Comparison of ENCODE assay signal across 16 cellular contexts in the genomic region with DNA sequence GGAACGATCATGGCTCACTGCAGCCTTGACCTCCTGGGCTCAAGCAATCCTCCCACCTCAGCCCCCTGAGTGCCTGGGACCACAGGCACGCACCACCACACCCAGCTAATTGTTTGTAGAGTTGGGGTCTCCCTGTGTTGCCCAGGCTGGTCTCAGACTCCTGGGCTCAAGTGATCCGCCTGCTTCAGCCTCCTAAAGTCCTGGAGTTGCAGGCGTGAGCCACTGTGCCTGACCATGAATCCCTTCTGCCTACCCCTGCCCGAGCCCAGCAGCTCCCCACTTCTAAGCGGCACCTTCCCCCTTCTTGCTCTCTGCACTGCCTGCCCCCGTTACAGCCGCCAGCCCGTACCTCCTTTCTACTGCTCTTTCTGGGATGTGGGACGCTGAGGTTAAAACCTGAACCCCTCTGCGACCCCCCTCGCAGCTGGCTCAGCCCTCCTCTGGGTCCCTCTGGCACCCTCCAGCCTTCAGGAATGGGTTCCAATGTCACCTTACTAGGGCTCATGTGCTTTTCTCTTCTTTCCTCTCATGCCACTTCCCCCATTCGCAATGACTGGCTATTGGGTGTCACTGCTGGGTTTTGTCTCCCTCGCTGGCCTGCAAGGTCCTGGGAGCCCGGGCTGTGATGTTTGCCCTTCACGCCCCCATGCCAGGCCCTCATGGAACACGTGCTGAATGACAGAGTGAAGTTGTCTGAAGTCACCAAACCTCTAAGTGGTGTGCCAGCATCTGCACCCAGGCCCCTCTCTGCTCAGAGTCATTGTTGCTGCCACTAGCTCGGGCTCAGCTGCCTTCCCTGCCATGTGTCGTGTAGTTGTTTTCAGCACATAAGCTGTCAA.
DNase-seq lines count a peak whose midpoint lies in the region; ATAC-seq, FAIRE-seq and TF ChIP-seq lines count a peak whose summit lies in the region.
"Had no signal": no experiment of that assay in that cellular context is flagged by ENCODE, and none has a peak within 500 bp of the region (broad histone marks: within the 10 kb centered on the region; RNA-seq: fewer than 3 reads in every experiment).

No MANE protein-coding gene starts in this region.

- no peak for TF ChIP-seq RAD21 in HepG2 (CRISPR knock-in tag; IDR thresholded peaks at IDR 0.05)

- no peaks in the 10 kb centered on the region for H3K9me2 ChIP-seq in OCI-LY7 (ENCODE audit: insufficient read depth, low read length)

- no peak for TF ChIP-seq POLR2A in right lobe of liver (IDR thresholded peaks at IDR 0.05)
- no peak for TF ChIP-seq POLR2A in HepG2 (IDR thresholded peaks at IDR 0.05; ENCODE audit: insufficient read depth in 1 of 2, low read depth in 2 of 2, low read length in 2 of 2)

- H3K27ac ChIP-seq in right lobe of liver (no peak overlapping the region), HepG2 (ENCODE audit: extremely low read length, insufficient read depth, low read length) (no peak overlapping the region), neuronal stem cell (replicated peaks; ENCODE audit: low read length) (no peak overlapping the region), OCI-LY7 (ENCODE audit: low read depth, low read length, poor library complexity, severe bottlenecking) (no peak overlapping the region)
- H3K27ac ChIP-seq: SJCRH30 had no signal

- no peaks in the 10 kb centered on the region for H3K9me3 Mint-ChIP-seq in chondrocyte (ENCODE audit: low read depth)
- H3K9me3 Mint-ChIP-seq: CD4-positive, CD25-positive, alpha-beta regulatory T cell had no signal

- H3K4me1 Mint-ChIP-seq in chondrocyte (ENCODE audit: low read depth), result no peaks in the 10 kb centered on the region
- H3K4me1 Mint-ChIP-seq: CD4-positive, CD25-positive, alpha-beta regulatory T cell had no signal

- H3K9me3 ChIP-seq in right lobe of liver, result no peaks in the 10 kb centered on the region
- no peaks in the 10 kb centered on the region for H3K9me3 ChIP-seq in HepG2 (ENCODE audit: low read length)
- H3K9me3 ChIP-seq in neuronal stem cell (replicated peaks in 1 of 2; ENCODE audit: control insufficient read depth in 2 of 2, insufficient read depth in 1 of 2, low read depth in 1 of 2, low read length in 2 of 2), result no peaks in the 10 kb centered on the region
- H3K9me3 ChIP-seq in OCI-LY7 (ENCODE audit: low read length), result no peaks in the 10 kb centered on the region
- H3K9me3 ChIP-seq: BE2C, SJCRH30 had no signal

- peak overlapping the region; percentile 66 for H3K23ac ChIP-seq in neuronal stem cell (ENCODE audit: low read depth, low read length, poor library complexity)

- POLR2A ChIA-PET in HepG2 (lab: Yijun Ruan, JAX), result no interaction called here
- POLR2A ChIA-PET in OCI-LY7 (lab: Charles Lee), result no interaction called here

- peaks cover 16% of the 10 kb centered on the region for H3K27me3 Mint-ChIP-seq in chondrocyte (ENCODE audit: low read depth)
- H3K27me3 Mint-ChIP-seq: CD4-positive, CD25-positive, alpha-beta regulatory T cell had no signal

- in situ Hi-C loops in HepG2 (cut with HindIII; ENCODE audit: extremely low pct_ligation_motif_present, low pct_unique_long_range_greater_than_20kb), result no loop called here

- H3K4me1 ChIP-seq in right lobe of liver (peaks cover 0 to 4% (median 0%) of the 10 kb centered on the region in 4 donors), HepG2 (ENCODE audit: insufficient read depth, low read length) (no peaks in the 10 kb centered on the region), neuronal stem cell (ENCODE audit: control insufficient read depth in 2 of 2, insufficient read depth in 1 of 2, low read depth in 1 of 2, low read length in 2 of 2) (peaks cover 0 to 2% of the 10 kb centered on the region in 2 donors), OCI-LY7 (ENCODE audit: insufficient read depth, low read length, poor library complexity, severe bottlenecking) (no peaks in the 10 kb centered on the region)
- H3K4me1 ChIP-seq: BE2C, SJCRH30 had no signal

- H2BK15ac ChIP-seq in neuronal stem cell (ENCODE audit: low read length), result peak overlapping the region; percentile 65

- H3K79me1 ChIP-seq in neuronal stem cell (ENCODE audit: low read depth, low read length), result no peaks in the 10 kb centered on the region

- ATAC-seq in right lobe of liver, result no peak
- ATAC-seq in HepG2, result no peak
- no peak for ATAC-seq in GM21576 (IDR thresholded peaks at IDR 0.05; ENCODE audit: unreplicated experiment)
- ATAC-seq: Panc1 had no signal

- H4K91ac ChIP-seq in neuronal stem cell (ENCODE audit: low read depth, low read length, poor library complexity), result no peak overlapping the region

- CTCF ChIA-PET in HepG2 (lab: Yijun Ruan, JAX; ENCODE audit: low intra/inter-chr PET ratio, low total read pairs), result no interaction called here
- CTCF ChIA-PET in OCI-LY7 (lab: Charles Lee; ENCODE audit: unreplicated experiment), result interaction anchor here (0.6 kb wide), 1 partner anchor 398 kb away, joined by 3 read pairs; no protein-coding TSS in a partner anchor

- intact Hi-C loops in right lobe of liver (cut with DNase I) (no loop called here), HepG2 (cut with micrococcal nuclease; ENCODE audit: unreplicated experiment) (no loop called here), OCI-LY7 (cut with micrococcal nuclease; ENCODE audit: unreplicated experiment) (no loop called here)

- H4K20me1 ChIP-seq in HepG2 (ENCODE audit: insufficient read depth, low read length), result no peaks in the 10 kb centered on the region
- H4K20me1 ChIP-seq in OCI-LY7 (ENCODE audit: insufficient read depth, low read length), result no peaks in the 10 kb centered on the region

- 78% methylated on average over 6 of the region's 19 CpGs for WGBS in right lobe of liver (ENCODE audit: insufficient coverage, low coverage, low lambda C conversion rate, missing lambda C conversion rate)
- WGBS in HepG2 (ENCODE audit: low lambda C conversion rate), result 37% methylated on average over 16 of the region's 19 CpGs
- no CpG with 5 or more reads among the region's 19 CpGs for WGBS in neuronal stem cell (ENCODE audit: extremely low coverage in 2 of 2, insufficient read length in 2 of 2, insufficient replicate concordance in 1 of 2), 2 donors

- H3K4me3 Mint-ChIP-seq in chondrocyte (ENCODE audit: unreplicated experiment), result no peak overlapping the region
- H3K4me3 Mint-ChIP-seq: CD4-positive, CD25-positive, alpha-beta regulatory T cell had no signal

- H3K4me2 ChIP-seq in HepG2 (ENCODE audit: low read depth, low read length), result no peak overlapping the region
- H3K4me2 ChIP-seq in neuronal stem cell (ENCODE audit: insufficient read depth, low read length, poor library complexity, severe bottlenecking), result no peak overlapping the region
- H3K4me2 ChIP-seq in OCI-LY7 (ENCODE audit: low read length), result no peak overlapping the region

- H3K36me3 ChIP-seq in right lobe of liver, result no peaks in the 10 kb centered on the region
- H3K36me3 ChIP-seq in HepG2 (replicated peaks in 1 of 2; ENCODE audit: control insufficient read depth in 1 of 2, insufficient read depth in 2 of 2, low read length in 2 of 2), result no peaks in the 10 kb centered on the region
- H3K36me3 ChIP-seq in neuronal stem cell (replicated peaks in 1 of 2; ENCODE audit: control insufficient read depth in 2 of 2, insufficient read depth in 2 of 2, low read length in 2 of 2), result no peaks in the 10 kb centered on the region
- no peaks in the 10 kb centered on the region for H3K36me3 ChIP-seq in OCI-LY7 (ENCODE audit: insufficient read depth, low read length)
- H3K36me3 ChIP-seq: BE2C, SJCRH30 had no signal

- TF ChIP-seq EP300 in HepG2 (IDR thresholded peaks at IDR 0.05; ENCODE audit: low read depth in 2 of 2, low read length in 2 of 2) (no peak), HepG2 (CRISPR knock-in tag; IDR thresholded peaks at IDR 0.05; ENCODE audit: borderline replicate concordance) (no peak)

- H2BK12ac ChIP-seq in neuronal stem cell (ENCODE audit: low read length), result peak overlapping the region; percentile 64

- H3K36me3 Mint-ChIP-seq in chondrocyte (ENCODE audit: low read depth), result no peaks in the 10 kb centered on the region
- H3K36me3 Mint-ChIP-seq: CD4-positive, CD25-positive, alpha-beta regulatory T cell had no signal

- H3K4me3 ChIP-seq in right lobe of liver (no peak overlapping the region), HepG2 (replicated peaks in 1 of 3; ENCODE audit: insufficient read depth in 1 of 3, low read depth in 2 of 3, low read length in 3 of 3) (no peak overlapping the region), neuronal stem cell (ENCODE audit: low read length in 2 of 2) (no peak overlapping the region), OCI-LY7 (ENCODE audit: low read depth, low read length, poor library complexity, severe bottlenecking) (no peak overlapping the region)
- H3K4me3 ChIP-seq: SJCRH30 had no signal

- DNase-seq in right lobe of liver, result peak in 2 of 3 donors; percentile 24 to 39
- no peak for DNase-seq in HepG2 (ENCODE audit: low spot score)
- peak; percentile 52 for DNase-seq in chondrocyte (ENCODE audit: low spot score)
- no peak for DNase-seq in neuronal stem cell (ENCODE audit: low spot score)
- DNase-seq in OCI-LY7 (ENCODE audit: low spot score), result no peak
- no peak for DNase-seq in NCI-H1694 (lab: John Stamatoyannopoulos, UW)
- DNase-seq: BE2C; CD4-positive, CD25-positive, alpha-beta regulatory T cell; Kasumi-1; NCI-H1694 treated with DMSO at 0.1 percent for 48 hours; NCI-H446 treated with DMSO at 0.1 percent for 48 hours; NK-92 treated with Interleukin-12 subunit alpha and Interleukin-12 subunit beta, amount 100 ng/mL, for 24 hours; SJCRH30 had no signal

- H3K9ac ChIP-seq in HepG2 (ENCODE audit: insufficient read depth, low read depth, low read length), result no peak overlapping the region
- peak overlapping the region; percentile 36 for H3K9ac ChIP-seq in neuronal stem cell (ENCODE audit: low read depth, low read length, poor library complexity)

- H2BK120ac ChIP-seq in neuronal stem cell (ENCODE audit: low read depth, low read length), result peak overlapping the region; percentile 63

- no peak overlapping the region for H3K27ac Mint-ChIP-seq in chondrocyte (ENCODE audit: unreplicated experiment)

- H3K79me2 ChIP-seq in HepG2 (ENCODE audit: insufficient read depth, low read length), result no peaks in the 10 kb centered on the region
- no peaks in the 10 kb centered on the region for H3K79me2 ChIP-seq in OCI-LY7 (ENCODE audit: insufficient read depth, low read depth, low read length)

- no peak overlapping the region for H2BK5ac ChIP-seq in neuronal stem cell (ENCODE audit: low read length)

- H3K14ac ChIP-seq in neuronal stem cell (ENCODE audit: low read length), result peak overlapping the region; percentile 39

- H2AFZ ChIP-seq in HepG2 (ENCODE audit: low read length) (no peak overlapping the region), neuronal stem cell (ENCODE audit: low read length) (no peak overlapping the region), OCI-LY7 (ENCODE audit: low read length) (no peak overlapping the region)

- H3K27me3 ChIP-seq in right lobe of liver, result no peaks in the 10 kb centered on the region
- H3K27me3 ChIP-seq in HepG2 (ENCODE audit: control insufficient read depth in 1 of 2, insufficient read depth in 2 of 2, low read length in 2 of 2), result peaks cover 4 to 50% of the 10 kb centered on the region in 2 experiments; a peak in 3 of 5 replicates
- H3K27me3 ChIP-seq in neuronal stem cell (ENCODE audit: control insufficient read depth in 3 of 3, insufficient read depth in 3 of 3, low read depth in 1 of 3, low read length in 3 of 3), result peaks cover 0 to 11% (median 0%) of the 10 kb centered on the region in 3 experiments
- H3K27me3 ChIP-seq: BE2C, SJCRH30 had no signal

- no peak overlapping the region for H3K4ac ChIP-seq in neuronal stem cell (ENCODE audit: low read length)

- H4K8ac ChIP-seq in neuronal stem cell (ENCODE audit: low read depth, low read length), result no peak overlapping the region

- BruUV-seq in HepG2 (replicated peaks; lab: Mats Ljungman, UMichigan), result no TSS peak
- no TSS peak for BruUV-seq in OCI-LY7 (replicated peaks; lab: Mats Ljungman, UMichigan)

- TF ChIP-seq CTCF in right lobe of liver (IDR thresholded peaks at IDR 0.05) (no peak), HepG2 (CRISPR knock-in tag; IDR thresholded peaks at IDR 0.05) (no peak), chondrocyte (IDR thresholded peaks at IDR 0.05) (no peak), OCI-LY7 (conservative IDR thresholded peaks at IDR 0.05; ENCODE audit: low read length) (no peak)

- FAIRE-seq in HepG2 (lab: Jason Lieb, UNC), result no peak
- FAIRE-seq: H54 had no signal

- peak overlapping the region; percentile 68 for H2AK5ac ChIP-seq in neuronal stem cell (ENCODE audit: low read depth, low read length)

- peak overlapping the region; percentile 31 for H3K18ac ChIP-seq in neuronal stem cell (ENCODE audit: low read length)

Comparison
In these comparisons a context has a peak if more than half of its experiments do, and no peak if none do; other contexts are left out.
1. DNase-seq: peak in right lobe of liver (2 of 3) and chondrocyte (single experiment); none in HepG2 (single experiment), neuronal stem cell (single experiment), OCI-LY7 (single experiment) and NCI-H1694 (single experiment).